ENCODE assay signal across 16 cellular contexts in genomic region chr2:172119089-172119488, GRCh38. TPM values are rescaled to one million over a fixed set of nuclear protein-coding genes. Genes with fewer than 3 reads are reported as not detected.
DNase-seq lines count a peak whose midpoint lies in the region; ATAC-seq, FAIRE-seq and TF ChIP-seq lines count a peak whose summit lies in the region.
"Had no signal": no experiment of that assay in that cellular context is flagged by ENCODE, and none has a peak within 500 bp of the region (broad histone marks: within the 10 kb centered on the region; RNA-seq: fewer than 3 reads in every experiment).

No MANE protein-coding gene starts in this region.

- POLR2A ChIA-PET in A673 (lab: Charles Lee; ENCODE audit: low non-redundant PET), result no interaction called here

- no peak for FAIRE-seq in HTR-8/SVneo (lab: Jason Lieb, UNC)

- H3K4me3 Mint-ChIP-seq in stimulated activated effector memory CD8-positive, alpha-beta T cell treated with anti-CD3 and anti-CD28 coated beads, Interleukin-12 subunit alpha, Interleukin-12 subunit beta, amount 100 ng/mL, for 72 hours, result no peak overlapping the region

- H3K27ac Mint-ChIP-seq in stimulated activated effector memory CD8-positive, alpha-beta T cell treated with anti-CD3 and anti-CD28 coated beads, Interleukin-12 subunit alpha, Interleukin-12 subunit beta, amount 100 ng/mL, for 72 hours, result no peak overlapping the region

- no peaks in the 10 kb centered on the region for H3K36me3 ChIP-seq in A673 (ENCODE audit: insufficient read depth, low read length, poor library complexity, severe bottlenecking)
- H3K36me3 ChIP-seq: gastrocnemius medialis, upper lobe of right lung had no signal

- ATAC-seq in stimulated activated effector memory CD8-positive, alpha-beta T cell treated with anti-CD3 and anti-CD28 coated beads, Interleukin-12 subunit alpha, Interleukin-12 subunit beta, amount 100 ng/mL, for 72 hours, result no peak
- ATAC-seq in HG02642 (IDR thresholded peaks at IDR 0.05; ENCODE audit: poor library complexity, unreplicated experiment) (no peak), HG02852 (IDR thresholded peaks at IDR 0.05; ENCODE audit: unreplicated experiment) (no peak)
- ATAC-seq: gastrocnemius medialis, psoas muscle, upper lobe of right lung had no signal

- H3K4me3 ChIP-seq in A673 (ENCODE audit: low read depth, low read length, poor library complexity, severe bottlenecking) (no peak overlapping the region), fibroblast of pulmonary artery (replicated peaks; ENCODE audit: low read depth, low read length) (no peak overlapping the region)
- H3K4me3 ChIP-seq: gastrocnemius medialis, psoas muscle, upper lobe of right lung had no signal

- H3K4me1 ChIP-seq in A673 (ENCODE audit: insufficient read depth, low read length, poor library complexity, severe bottlenecking), result peaks cover 4% of the 10 kb centered on the region
- H3K4me1 ChIP-seq: gastrocnemius medialis, psoas muscle, upper lobe of right lung had no signal

- CTCF ChIA-PET in A673 (lab: Charles Lee), result no interaction called here

- H3K36me3 Mint-ChIP-seq in stimulated activated effector memory CD8-positive, alpha-beta T cell treated with anti-CD3 and anti-CD28 coated beads, Interleukin-12 subunit alpha, Interleukin-12 subunit beta, amount 100 ng/mL, for 72 hours, result no peaks in the 10 kb centered on the region

- H3K4me1 Mint-ChIP-seq in stimulated activated effector memory CD8-positive, alpha-beta T cell treated with anti-CD3 and anti-CD28 coated beads, Interleukin-12 subunit alpha, Interleukin-12 subunit beta, amount 100 ng/mL, for 72 hours, result no peaks in the 10 kb centered on the region

- H3K27me3 ChIP-seq in A673 (replicated peaks; ENCODE audit: insufficient read depth, low read depth, low read length, poor library complexity), result no peaks in the 10 kb centered on the region

- DNase-seq in A673 (ENCODE audit: low spot score) (peak; percentile 40), HTR-8/SVneo (ENCODE audit: insufficient read length, low spot score) (peak; percentile 43), amniotic epithelial cell (ENCODE audit: low read depth) (peak; percentile 78), fibroblast of pulmonary artery (ENCODE audit: low read depth) (peak; percentile 90), RPMI8226 (no peak)
- DNase-seq in stimulated activated effector memory CD8-positive, alpha-beta T cell treated with anti-CD3 and anti-CD28 coated beads, Interleukin-12 subunit alpha, Interleukin-12 subunit beta, amount 100 ng/mL, for 72 hours (ENCODE audit: low spot score in 2 of 2), result no peak
- DNase-seq: activated naive CD4-positive, alpha-beta T cell treated with Interleukin-2 at 50 U/mL for 16 hours; gastrocnemius medialis; NCI-H1694; NCI-H82; psoas muscle; SIG-M5; stimulated activated CD4-positive, alpha-beta T cell treated with anti-CD3 and anti-CD28 coated beads, Interleukin-2, amount 100 ng/mL, for 48 hours; upper lobe of right lung had no signal

- intact Hi-C loops in A673 (cut with micrococcal nuclease; ENCODE audit: unreplicated experiment), result no loop called here

- H3K9me3 ChIP-seq in A673 (ENCODE audit: low read depth, low read length, poor library complexity, severe bottlenecking), result no peaks in the 10 kb centered on the region
- H3K9me3 ChIP-seq: gastrocnemius medialis, psoas muscle, upper lobe of right lung had no signal

- no peak overlapping the region for H3K27ac ChIP-seq in A673 (ENCODE audit: low read depth, low read length, poor library complexity, severe bottlenecking)
- H3K27ac ChIP-seq: gastrocnemius medialis, psoas muscle, upper lobe of right lung had no signal

- no peaks in the 10 kb centered on the region for H3K9me3 Mint-ChIP-seq in stimulated activated effector memory CD8-positive, alpha-beta T cell treated with anti-CD3 and anti-CD28 coated beads, Interleukin-12 subunit alpha, Interleukin-12 subunit beta, amount 100 ng/mL, for 72 hours

- no TSS peak for BruUV-seq in A673 (replicated peaks; lab: Mats Ljungman, UMichigan)

- no peak for TF ChIP-seq CTCF in A673 (conservative IDR thresholded peaks at IDR 0.05; ENCODE audit: low read depth, low read length)
- no peak for TF ChIP-seq CTCF in fibroblast of pulmonary artery (IDR thresholded peaks at IDR 0.05; ENCODE audit: low read length, missing control alignments)

RNA-seq across cellular contexts. Expression of gene DLX2, which starts 16.4 kb away (rescaled TPM):
- total RNA-seq in A673 (2021), result 18.3 and 20.4 TPM in 2 replicates
- total RNA-seq: gastrocnemius medialis, psoas muscle, upper lobe of right lung had no signal

RNA-seq across cellular contexts. Expression of gene DLX1, which starts 33.8 kb away (rescaled TPM):
- total RNA-seq in A673 (2021), result 28.9 and 33.2 TPM in 2 replicates
- total RNA-seq: upper lobe of right lung had no signal

Comparison
In these comparisons a context has a peak if more than half of its experiments do, and no peak if none do; other contexts are left out.
1. DNase-seq: peak in A673 (single experiment), HTR-8/SVneo (single experiment), amniotic epithelial cell (single experiment) and fibroblast of pulmonary artery (single experiment); none in stimulated activated effector memory CD8-positive, alpha-beta T cell treated with anti-CD3 and anti-CD28 coated beads, Interleukin-12 subunit alpha, Interleukin-12 subunit beta, amount 100 ng/mL, for 72 hours (0 of 2) and RPMI8226 (single experiment).